ENCODE assay signal across 8 cellular contexts in genomic region chr1:155086182-155086741, GRCh38. TPM values are rescaled to one million over a fixed set of nuclear protein-coding genes. Genes with fewer than 3 reads are reported as not detected.
DNase-seq lines count a peak whose midpoint lies in the region; ATAC-seq and TF ChIP-seq lines count a peak whose summit lies in the region.

No MANE protein-coding gene starts in this region.

- TF ChIP-seq CTCF in GM12873 (IDR thresholded peaks at IDR 0.05; ENCODE audit: insufficient read depth, low read depth, low read length, missing control alignments) (peak; percentile 98), mucosa of descending colon (IDR thresholded peaks at IDR 0.05) (peak; percentile 98)

- no peaks in the 10 kb centered on the region for H3K9me3 ChIP-seq in mucosa of descending colon

- no peak overlapping the region for H3K4me3 ChIP-seq in mucosa of descending colon

- intact Hi-C loops in mucosa of descending colon (cut with DNase I, micrococcal nuclease), result no loop called here

- no peaks in the 10 kb centered on the region for H3K36me3 ChIP-seq in mucosa of descending colon (ENCODE audit: low read depth)

- ATAC-seq in mucosa of descending colon (peak; percentile 20), HG02571 (IDR thresholded peaks at IDR 0.05; ENCODE audit: unreplicated experiment) (no peak)

- POLR2A ChIA-PET in activated CD4-positive, alpha-beta memory T cell treated with anti-CD3 and anti-CD28 coated beads, Interleukin-2, amount 10 ng/mL, durations not matched to agents 7 days and 5 days (lab: Charles Lee), result interaction anchor here (1.3 to 2.6 kb wide), 4 partner anchors 22 to 87 kb away, joined by 3 to 18 read pairs (median 12); partner anchors contain the start of genes EFNA4, KRTCAP2 and TRIM46

- DNase-seq in 8988T, result peak; percentile 89
- peak; percentile 52 for DNase-seq in NCI-H460 (ENCODE audit: extremely low read depth, low read depth)
- peak; percentile 85 for DNase-seq in activated CD4-positive, alpha-beta memory T cell treated with anti-CD3 and anti-CD28 coated beads, Interleukin-2, amount 10 ng/mL, durations not matched to agents 7 days and 5 days
- peak; percentile 76 for DNase-seq in effector CD4-positive, alpha-beta T cell
- DNase-seq in mucosa of descending colon, result peak; percentile 81 to 87 (median 85)
- DNase-seq in stimulated activated CD8-positive, alpha-beta memory T cell treated with anti-CD3 and anti-CD28 coated beads, Interleukin-7, amount 100 ng/mL, for 4 hours (ENCODE audit: low read depth in 2 of 2), result peak; percentile 49 to 67

- CTCF ChIA-PET in activated CD4-positive, alpha-beta memory T cell treated with anti-CD3 and anti-CD28 coated beads, Interleukin-2, amount 10 ng/mL, durations not matched to agents 7 days and 5 days (lab: Charles Lee), result interaction anchor here (0.9 to 3.9 kb wide), 17 partner anchors 9 to 527 kb away, joined by 3 to 121 read pairs (median 10); partner anchors contain the start of genes ADAM15, EFNA4, FLAD1 and KRTCAP2

- H3K9me3 Mint-ChIP-seq in activated CD4-positive, alpha-beta memory T cell treated with anti-CD3 and anti-CD28 coated beads, Interleukin-2, amount 10 ng/mL, durations not matched to agents 7 days and 5 days, result no peaks in the 10 kb centered on the region

- H3K4me3 Mint-ChIP-seq in activated CD4-positive, alpha-beta memory T cell treated with anti-CD3 and anti-CD28 coated beads, Interleukin-2, amount 10 ng/mL, durations not matched to agents 7 days and 5 days, result peak overlapping the region; percentile 90

- H3K4me1 Mint-ChIP-seq in activated CD4-positive, alpha-beta memory T cell treated with anti-CD3 and anti-CD28 coated beads, Interleukin-2, amount 10 ng/mL, durations not matched to agents 7 days and 5 days, result peaks cover 42% of the 10 kb centered on the region

- H3K27me3 Mint-ChIP-seq in activated CD4-positive, alpha-beta memory T cell treated with anti-CD3 and anti-CD28 coated beads, Interleukin-2, amount 10 ng/mL, durations not matched to agents 7 days and 5 days, result peaks cover 28% of the 10 kb centered on the region

- peaks cover 43% of the 10 kb centered on the region for H3K4me1 ChIP-seq in mucosa of descending colon (ENCODE audit: low read depth)

- no peaks in the 10 kb centered on the region for H3K36me3 Mint-ChIP-seq in activated CD4-positive, alpha-beta memory T cell treated with anti-CD3 and anti-CD28 coated beads, Interleukin-2, amount 10 ng/mL, durations not matched to agents 7 days and 5 days (ENCODE audit: low read depth)

- peak overlapping the region; percentile 64 for H3K27ac Mint-ChIP-seq in activated CD4-positive, alpha-beta memory T cell treated with anti-CD3 and anti-CD28 coated beads, Interleukin-2, amount 10 ng/mL, durations not matched to agents 7 days and 5 days

RNA-seq across cellular contexts. Expression of gene EFNA3, which starts 7.6 kb away (rescaled TPM):
- total RNA-seq in NCI-H460 (2014; rRNA removed; shearing (Covaris generic)), result 10.1 and 12.6 TPM in 2 replicates
- 3.6 and 6.2 TPM in 2 replicates for polyA plus RNA-seq in NCI-H460 (2014; cell fraction: nucleus; rRNA removed)
- total RNA-seq in activated CD4-positive, alpha-beta memory T cell treated with anti-CD3 and anti-CD28 coated beads, Interleukin-2, amount 10 ng/mL, durations not matched to agents 7 days and 5 days, result 1 to 10 TPM; 3.9 to 4.9 TPM
- total RNA-seq in mucosa of descending colon, result 10 to 100 TPM in 1 of 3 donors, 1 to 10 TPM in 2; 2.1 to 17.4 (median 5.6) TPM

RNA-seq across cellular contexts. Expression of gene EFNA4, which starts 22.7 kb away (rescaled TPM):
- total RNA-seq in NCI-H460 (2014; rRNA removed; shearing (Covaris generic)), result 12.1 TPM in 2 replicates
- polyA plus RNA-seq in NCI-H460 (2014; cell fraction: nucleus; rRNA removed), result 14.8 and 16.9 TPM in 2 replicates
- total RNA-seq in activated CD4-positive, alpha-beta memory T cell treated with anti-CD3 and anti-CD28 coated beads, Interleukin-2, amount 10 ng/mL, durations not matched to agents 7 days and 5 days, result 1 to 10 TPM; 6.6 to 8.5 TPM
- 10 to 100 TPM; 12.3 to 27.2 (median 26.4) TPM for total RNA-seq in mucosa of descending colon

RNA-seq across cellular contexts. Expression of gene ADAM15, which starts 35.1 kb away (rescaled TPM):
- total RNA-seq in NCI-H460 (2014; rRNA removed; shearing (Covaris generic)), result 216 and 231 TPM in 2 replicates
- polyA plus RNA-seq in NCI-H460 (2014; cell fraction: nucleus; rRNA removed), result 572 and 655 TPM in 2 replicates
- 10 to 100 TPM; 73.9 to 76.4 TPM for total RNA-seq in activated CD4-positive, alpha-beta memory T cell treated with anti-CD3 and anti-CD28 coated beads, Interleukin-2, amount 10 ng/mL, durations not matched to agents 7 days and 5 days
- total RNA-seq in mucosa of descending colon, result 100 to 1,000 TPM in 1 of 3 donors, 10 to 100 TPM in 2; 71.8 to 148 (median 79.7) TPM

RNA-seq across cellular contexts. Expression of gene EFNA1, which starts 41.4 kb away (rescaled TPM):
- total RNA-seq in NCI-H460 (2014; rRNA removed; shearing (Covaris generic)), result 18.1 and 22.3 TPM in 2 replicates
- polyA plus RNA-seq in NCI-H460 (2014; cell fraction: nucleus; rRNA removed), result 59.4 and 68.9 TPM in 2 replicates
- not detected for total RNA-seq in activated CD4-positive, alpha-beta memory T cell treated with anti-CD3 and anti-CD28 coated beads, Interleukin-2, amount 10 ng/mL, durations not matched to agents 7 days and 5 days
- total RNA-seq in mucosa of descending colon, result 100 to 1,000 TPM in 2 of 3 donors, 10 to 100 TPM in 1; 46.3 to 198 (median 110) TPM

RNA-seq across cellular contexts. Expression of gene SLC50A1, which starts 49.4 kb away (rescaled TPM):
- 49.7 and 53.4 TPM in 2 replicates for total RNA-seq in NCI-H460 (2014; rRNA removed; shearing (Covaris generic))
- polyA plus RNA-seq in NCI-H460 (2014; cell fraction: nucleus; rRNA removed), result 40.9 and 45.2 TPM in 2 replicates
- total RNA-seq in activated CD4-positive, alpha-beta memory T cell treated with anti-CD3 and anti-CD28 coated beads, Interleukin-2, amount 10 ng/mL, durations not matched to agents 7 days and 5 days, result 10 to 100 TPM; 50.4 to 52.6 TPM
- 10 to 100 TPM; 38.7 to 95.8 (median 66.4) TPM for total RNA-seq in mucosa of descending colon
